In genomic region chr5:78591227-78591626, GRCh38 we compare ENCODE assay signal across 1 cellular context.
TF ChIP-seq lines count a peak whose summit lies in the region.

No MANE protein-coding gene starts in this region.

TF ChIP-seq in A549, 52 proteins besides CTCF, POLR2A, EP300 and RAD21 (continued from another document):
- TF ChIP-seq ELK1 (IDR thresholded peaks at IDR 0.05; ENCODE audit: low read depth, low read length) (no peak), HEYL (CRISPR knock-in tag; IDR thresholded peaks at IDR 0.05) (no peak), GATA3 (IDR thresholded peaks at IDR 0.05; ENCODE audit: borderline replicate concordance) (peak; percentile 78), ZSCAN20 (CRISPR knock-in tag; IDR thresholded peaks at IDR 0.05) (peak; percentile 74; the same call in 1 of the 2 replicates), SMC3 (IDR thresholded peaks at IDR 0.05) (0 out of 3 replicates have a peak, but pooled peaks have one; percentile 25), JUN (IDR thresholded peaks at IDR 0.05) (peak; percentile 46 to 82; a peak in 3 of 5 replicates), RARB (CRISPR knock-in tag; IDR thresholded peaks at IDR 0.05) (no peak)
